8 cellular contexts compared by ENCODE assay signal in the genomic region with DNA sequence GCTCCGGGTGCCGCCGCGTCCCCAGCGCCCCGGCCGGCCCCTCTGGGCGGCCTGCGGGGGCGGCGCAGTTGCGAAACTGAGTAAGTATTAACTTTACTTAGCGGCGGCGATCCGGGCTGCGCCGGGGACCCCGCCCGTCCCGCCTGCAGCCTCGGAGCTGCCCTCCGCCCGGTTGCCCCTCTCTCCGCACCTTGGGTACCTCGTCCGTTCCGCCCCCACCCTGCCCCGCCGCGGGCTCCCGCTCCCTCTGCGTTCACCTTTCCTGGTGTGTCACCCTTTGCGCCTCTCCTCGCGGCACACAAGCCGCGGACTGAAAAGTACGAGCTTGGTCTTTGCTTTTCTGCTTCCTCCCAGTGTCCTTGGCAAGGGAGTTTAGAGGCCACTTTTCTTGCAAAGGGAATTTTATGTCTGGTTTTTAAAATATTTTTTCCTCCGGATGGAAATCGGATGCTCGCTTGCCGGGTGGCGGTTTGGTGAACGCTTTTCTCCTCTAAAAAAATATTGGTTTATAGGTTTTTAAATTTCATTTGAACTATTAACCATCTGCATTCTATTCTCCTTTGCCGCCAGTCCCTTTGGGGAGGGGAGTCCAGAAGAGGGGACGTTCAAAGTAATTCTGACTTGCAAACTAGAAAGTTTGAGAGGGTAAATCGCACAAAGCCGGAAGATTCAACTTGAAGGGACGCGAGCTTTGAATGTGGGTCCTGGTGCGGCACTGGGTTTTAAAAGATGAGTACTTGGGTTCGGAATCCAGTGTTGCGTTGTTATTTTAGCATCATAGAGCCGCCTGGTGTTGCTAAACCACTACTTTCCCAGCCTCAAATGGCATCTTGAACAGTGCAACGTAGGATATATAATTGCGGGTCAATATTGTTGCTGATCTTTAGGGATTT. TPM values are rescaled to one million over a fixed set of nuclear protein-coding genes. Genes with fewer than 3 reads are reported as not detected.
DNase-seq lines count a peak whose midpoint lies in the region; ATAC-seq, FAIRE-seq and TF ChIP-seq lines count a peak whose summit lies in the region.

No MANE protein-coding gene starts in this region.

- H3K4me2 ChIP-seq in HepG2 (ENCODE audit: low read depth, low read length), result peak overlapping the region; percentile 84

- no TSS peak for BruUV-seq in HepG2 (replicated peaks; lab: Mats Ljungman, UMichigan)

- CTCF ChIA-PET in activated CD4-positive, alpha-beta T cell treated with anti-CD3 and anti-CD28 coated beads for 36 hours (lab: Charles Lee), result interaction anchor here (0.8 to 1.5 kb wide), 2 partner anchors 10 to 591 kb away, joined by 3 to 4 read pairs; no protein-coding TSS in a partner anchor
- CTCF ChIA-PET in HepG2 (lab: Yijun Ruan, JAX; ENCODE audit: low intra/inter-chr PET ratio, low total read pairs), result no interaction called here

- no peak for FAIRE-seq in HepG2 (lab: Jason Lieb, UNC)

- no peak for TF ChIP-seq EP300 in HepG2 (IDR thresholded peaks at IDR 0.05; ENCODE audit: low read depth in 2 of 2, low read length in 2 of 2)
- no peak for TF ChIP-seq EP300 in HepG2 (CRISPR knock-in tag; IDR thresholded peaks at IDR 0.05; ENCODE audit: borderline replicate concordance)

- peak overlapping the region; percentile 68 to 69 for H3K4me3 ChIP-seq in duodenal mucosa (ENCODE audit: low read depth in 1 of 2, low read length in 2 of 2)
- peak overlapping the region; percentile 67 to 73 (median 69) for H3K4me3 ChIP-seq in HepG2 (replicated peaks in 1 of 3; ENCODE audit: insufficient read depth in 1 of 3, low read depth in 2 of 3, low read length in 3 of 3)

- TF ChIP-seq CTCF in HepG2 (CRISPR knock-in tag; IDR thresholded peaks at IDR 0.05), result no peak

- H2AFZ ChIP-seq in HepG2 (ENCODE audit: low read length), result no peak overlapping the region

- peaks cover 9 to 40% of the 10 kb centered on the region in 2 donors for H3K27me3 ChIP-seq in duodenal mucosa (ENCODE audit: control insufficient read depth in 1 of 2, insufficient read depth in 2 of 2, low read length in 2 of 2)
- H3K27me3 ChIP-seq in HepG2 (ENCODE audit: control insufficient read depth in 1 of 2, insufficient read depth in 2 of 2, low read length in 2 of 2), result peaks cover 0 to 21% of the 10 kb centered on the region in 2 experiments; a peak in 3 of 5 replicates

- H3K9ac ChIP-seq in duodenal mucosa (ENCODE audit: low read depth in 1 of 2, low read length in 2 of 2), result peak overlapping the region; percentile 12 to 39
- H3K9ac ChIP-seq in HepG2 (ENCODE audit: insufficient read depth, low read depth, low read length), result peak overlapping the region; percentile 46

- POLR2A ChIA-PET in activated CD4-positive, alpha-beta T cell treated with anti-CD3 and anti-CD28 coated beads for 36 hours (lab: Charles Lee), result no interaction called here
- POLR2A ChIA-PET in HepG2 (lab: Yijun Ruan, JAX), result no interaction called here

- no peaks in the 10 kb centered on the region for H4K20me1 ChIP-seq in HepG2 (ENCODE audit: insufficient read depth, low read length)

- ATAC-seq in activated CD4-positive, alpha-beta T cell treated with anti-CD3 and anti-CD28 coated beads for 36 hours, result peak; percentile 45
- ATAC-seq in HG03460 (IDR thresholded peaks at IDR 0.05; ENCODE audit: unreplicated experiment) (peak; percentile 23), HepG2 (peak; percentile 48)
- ATAC-seq in stimulated activated naive CD8-positive, alpha-beta T cell treated with anti-CD3 and anti-CD28 coated beads, Interleukin-15, Interleukin-2, amounts not matched to agents 100 U/mL and 50 U/mL, for 24 hours, result peak; percentile 33

- no peaks in the 10 kb centered on the region for H3K36me3 Mint-ChIP-seq in activated CD4-positive, alpha-beta T cell treated with anti-CD3 and anti-CD28 coated beads for 36 hours (ENCODE audit: low read depth)
- H3K36me3 Mint-ChIP-seq in T-helper 1 cell treated with Interleukin-12 subunit alpha and Interleukin-12 subunit beta and Interleukin-4 antibody, amounts not matched to agents 30 μg/mL and 1 μg/mL, for 36 hours (ENCODE audit: low read depth), result no peaks in the 10 kb centered on the region

- no peak for TF ChIP-seq POLR2A in HepG2 (IDR thresholded peaks at IDR 0.05; ENCODE audit: insufficient read depth in 1 of 2, low read depth in 2 of 2, low read length in 2 of 2)

- WGBS in HepG2 (ENCODE audit: low lambda C conversion rate), result 2% methylated on average over 31 of the region's 57 CpGs

- no peaks in the 10 kb centered on the region for H3K36me3 ChIP-seq in duodenal mucosa (ENCODE audit: control insufficient read depth in 1 of 2, insufficient read depth in 2 of 2, low read length in 2 of 2)
- no peaks in the 10 kb centered on the region for H3K36me3 ChIP-seq in HepG2 (replicated peaks in 1 of 2; ENCODE audit: control insufficient read depth in 1 of 2, insufficient read depth in 2 of 2, low read length in 2 of 2)

- TF ChIP-seq RAD21 in HepG2 (CRISPR knock-in tag; IDR thresholded peaks at IDR 0.05), result no peak

- H3K79me2 ChIP-seq in HepG2 (ENCODE audit: insufficient read depth, low read length), result no peaks in the 10 kb centered on the region

- H3K4me1 Mint-ChIP-seq in activated CD4-positive, alpha-beta T cell treated with anti-CD3 and anti-CD28 coated beads for 36 hours, result peaks cover 10% of the 10 kb centered on the region
- H3K4me1 Mint-ChIP-seq in T-helper 1 cell treated with Interleukin-12 subunit alpha and Interleukin-12 subunit beta and Interleukin-4 antibody, amounts not matched to agents 30 μg/mL and 1 μg/mL, for 36 hours (ENCODE audit: low read depth), result peaks cover 10% of the 10 kb centered on the region

- no peak overlapping the region for H3K27ac Mint-ChIP-seq in activated CD4-positive, alpha-beta T cell treated with anti-CD3 and anti-CD28 coated beads for 36 hours
- H3K27ac Mint-ChIP-seq in T-helper 1 cell treated with Interleukin-12 subunit alpha and Interleukin-12 subunit beta and Interleukin-4 antibody, amounts not matched to agents 30 μg/mL and 1 μg/mL, for 36 hours, result no peak overlapping the region

- in situ Hi-C loops in HepG2 (cut with HindIII; ENCODE audit: extremely low pct_ligation_motif_present, low pct_unique_long_range_greater_than_20kb), result no loop called here

- no peaks in the 10 kb centered on the region for H3K9me3 Mint-ChIP-seq in activated CD4-positive, alpha-beta T cell treated with anti-CD3 and anti-CD28 coated beads for 36 hours (ENCODE audit: low read depth)
- no peaks in the 10 kb centered on the region for H3K9me3 Mint-ChIP-seq in T-helper 1 cell treated with Interleukin-12 subunit alpha and Interleukin-12 subunit beta and Interleukin-4 antibody, amounts not matched to agents 30 μg/mL and 1 μg/mL, for 36 hours

- intact Hi-C loops in activated CD4-positive, alpha-beta T cell treated with anti-CD3 and anti-CD28 coated beads for 36 hours (cut with DNase I, micrococcal nuclease), result loop anchor here in 1 of 2 experiments (5.0 to 10.0 kb wide), 2 partner anchors 365 to 907 kb away; a partner anchor contains a TSS
- intact Hi-C loops in HepG2 (cut with micrococcal nuclease; ENCODE audit: unreplicated experiment), result no loop called here

- H3K27me3 Mint-ChIP-seq in activated CD4-positive, alpha-beta T cell treated with anti-CD3 and anti-CD28 coated beads for 36 hours, result peaks cover 41% of the 10 kb centered on the region
- H3K27me3 Mint-ChIP-seq in T-helper 1 cell treated with Interleukin-12 subunit alpha and Interleukin-12 subunit beta and Interleukin-4 antibody, amounts not matched to agents 30 μg/mL and 1 μg/mL, for 36 hours (ENCODE audit: low read depth), result peaks cover 74% of the 10 kb centered on the region

- H3K27ac ChIP-seq in duodenal mucosa (ENCODE audit: low read depth, low read length) (peak overlapping the region; percentile 50), HepG2 (ENCODE audit: extremely low read length, insufficient read depth, low read length) (no peak overlapping the region)

- peak; percentile 60 for DNase-seq in activated CD4-positive, alpha-beta T cell treated with anti-CD3 and anti-CD28 coated beads for 36 hours
- no peak for DNase-seq in activated CD4-positive, alpha-beta T cell treated with anti-CD3 and anti-CD28 coated beads for 4 hours
- DNase-seq in HepG2 (ENCODE audit: low spot score), result no peak
- DNase-seq in stimulated activated naive CD8-positive, alpha-beta T cell treated with anti-CD3 and anti-CD28 coated beads, Interleukin-15, Interleukin-2, amounts not matched to agents 100 U/mL and 50 U/mL, for 24 hours, result peak; percentile 35
- DNase-seq in 8988T, result no peak

- H3K4me3 Mint-ChIP-seq in activated CD4-positive, alpha-beta T cell treated with anti-CD3 and anti-CD28 coated beads for 36 hours, result peak overlapping the region; percentile 71
- H3K4me3 Mint-ChIP-seq in T-helper 1 cell treated with Interleukin-12 subunit alpha and Interleukin-12 subunit beta and Interleukin-4 antibody, amounts not matched to agents 30 μg/mL and 1 μg/mL, for 36 hours, result peak overlapping the region; percentile 85

- H3K9me3 ChIP-seq in duodenal mucosa (ENCODE audit: control insufficient read depth in 1 of 2, low read length in 2 of 2) (no peaks in the 10 kb centered on the region), HepG2 (ENCODE audit: low read length) (no peaks in the 10 kb centered on the region)

- peaks cover 7 to 8% of the 10 kb centered on the region in 2 donors for H3K4me1 ChIP-seq in duodenal mucosa (ENCODE audit: control insufficient read depth in 1 of 2, insufficient read depth in 2 of 2, low read length in 2 of 2)
- H3K4me1 ChIP-seq in HepG2 (ENCODE audit: insufficient read depth, low read length), result peaks cover 11% of the 10 kb centered on the region

RNA-seq across cellular contexts. Expression of a gene that starts 0.8 kb away (rescaled TPM):
- total RNA-seq in activated CD4-positive, alpha-beta T cell treated with anti-CD3 and anti-CD28 coated beads for 36 hours, result 1 to 10 TPM; 1.2 to 1.3 TPM
- total RNA-seq in HepG2 (2016; rRNA removed; fragmentation: Illumina TruSeq; extraction: Trizol), result 9.2 and 10.4 TPM in 2 replicates
- 4.9 and 5.8 TPM in 2 replicates for total RNA-seq in HepG2 (2016; cell fraction: cytosol; rRNA removed; fragmentation: Illumina TruSeq; extraction: Trizol; ENCODE audit: low read depth)
- total RNA-seq in HepG2 (2016; cell fraction: insoluble cytoplasmic fraction; rRNA removed; fragmentation: Illumina TruSeq; extraction: Trizol), result 7.7 and 12.0 TPM in 2 replicates
- total RNA-seq in HepG2 (2016; cell fraction: membrane; rRNA removed; fragmentation: Illumina TruSeq; extraction: Trizol), result 6.1 and 7.6 TPM in 2 replicates
- 6.3 and 6.7 TPM in 2 replicates for total RNA-seq in HepG2 (2016; cell fraction: nucleus; rRNA removed; fragmentation: Illumina TruSeq; extraction: Trizol)
- polyA plus RNA-seq in HepG2 (2011; rRNA removed), result 0.54 and 0.82 TPM in 2 replicates
- polyA plus RNA-seq in HepG2 (2011; cell fraction: cytosol; rRNA removed), result 0.25 and 0.50 TPM in 2 replicates
- polyA plus RNA-seq in HepG2 (2011; cell fraction: nucleus; rRNA removed), result 0.14 and 0.16 TPM in 2 replicates
- 0.51 and 0.57 TPM in 2 replicates for polyA plus RNA-seq in HepG2 (2012)
- polyA plus RNA-seq in HepG2 (2016; cell fraction: cytosol; fragmentation: Illumina TruSeq; extraction: Trizol; ENCODE audit: low read depth), result 0.34 and 0.36 TPM in 2 replicates
- polyA plus RNA-seq in HepG2 (2016; cell fraction: insoluble cytoplasmic fraction; fragmentation: Illumina TruSeq; extraction: Trizol; ENCODE audit: low read depth), result 3.8 and 4.0 TPM in 2 replicates
- 0.88 and 0.97 TPM in 2 replicates for polyA plus RNA-seq in HepG2 (2016; cell fraction: membrane; fragmentation: Illumina TruSeq; extraction: Trizol; ENCODE audit: low read depth)
- 2.9 and 3.3 TPM in 2 replicates for polyA plus RNA-seq in HepG2 (2016; cell fraction: nucleus; fragmentation: Illumina TruSeq; extraction: Trizol; ENCODE audit: insufficient read depth, low read depth)
- 0.74 and 52.7 TPM in 2 replicates for polyA minus RNA-seq in HepG2 (2011; rRNA and poly(A)+ RNA removed; ENCODE audit: low replicate concordance)
- polyA minus RNA-seq in HepG2 (2011; cell fraction: cytosol; rRNA and poly(A)+ RNA removed), result 1.1 and 3.2 TPM in 2 replicates
- 3.4 and 3.5 TPM in 2 replicates for polyA minus RNA-seq in HepG2 (2011; cell fraction: nucleus; rRNA and poly(A)+ RNA removed)

Comparison
In these comparisons a context has a peak if more than half of its experiments do, and no peak if none do; other contexts are left out.
1. DNase-seq: peak in activated CD4-positive, alpha-beta T cell treated with anti-CD3 and anti-CD28 coated beads for 36 hours (single experiment) and stimulated activated naive CD8-positive, alpha-beta T cell treated with anti-CD3 and anti-CD28 coated beads, Interleukin-15, Interleukin-2, amounts not matched to agents 100 U/mL and 50 U/mL, for 24 hours (single experiment); none in activated CD4-positive, alpha-beta T cell treated with anti-CD3 and anti-CD28 coated beads for 4 hours (0 of 2), HepG2 (single experiment) and 8988T (single experiment).
2. Peak in every context shown above with its lines, with median percentiles within 50 percentile points of each other: ATAC-seq.